ENCODE assay signal across 16 cellular contexts in genomic region chr4:171101845-171102244, GRCh38.
DNase-seq lines count a peak whose midpoint lies in the region; ATAC-seq and TF ChIP-seq lines count a peak whose summit lies in the region.
"Had no signal": no experiment of that assay in that cellular context is flagged by ENCODE, and none has a peak within 500 bp of the region (broad histone marks: within the 10 kb centered on the region; RNA-seq: fewer than 3 reads in every experiment).

No MANE protein-coding gene starts in this region.

- 0 out of 4 replicates have a peak, but pooled peaks cover 6 to 9% of the 10 kb centered on the region in 2 experiments for H3K9me3 ChIP-seq in HCT116 (ENCODE audit: control insufficient read depth in 1 of 2, insufficient read depth in 1 of 2, low read depth in 1 of 2, low read length in 2 of 2)
- H3K9me3 ChIP-seq: A549, Caco-2 had no signal

- no peaks in the 10 kb centered on the region for H3K4me1 ChIP-seq in HCT116 (ENCODE audit: control insufficient read depth in 1 of 2, insufficient read depth in 2 of 2, low read length in 2 of 2)
- H3K4me1 ChIP-seq: A549, Caco-2, HAP-1 had no signal

- H3K27me3 ChIP-seq in HCT116 (ENCODE audit: insufficient read depth, low read length): no peaks in the 10 kb centered on the region

- H3K9ac ChIP-seq in HCT116 (ENCODE audit: low read length): no peak overlapping the region

- no peaks in the 10 kb centered on the region for H3K27me3 Mint-ChIP-seq in activated T-helper 1 cell treated with anti-CD3 and anti-CD28 coated beads, Interleukin-12 subunit alpha, Interleukin-12 subunit beta, Interleukin-2, Interleukin-4 antibody, amounts not matched to agents 30 ng/mL and 10 ng/mL and 1 ng/mL, durations not matched to agents 14 hours and 24 hours and 36 hours (ENCODE audit: insufficient read depth)
- H3K27me3 Mint-ChIP-seq: CD4-positive, alpha-beta T cell had no signal

- intact Hi-C loops in HCT116 (cut with micrococcal nuclease): no loop called here
- intact Hi-C loops in activated T-helper 1 cell treated with anti-CD3 and anti-CD28 coated beads, Interleukin-12 subunit alpha, Interleukin-12 subunit beta, Interleukin-2, Interleukin-4 antibody, amounts not matched to agents 30 ng/mL and 10 ng/mL and 1 ng/mL, durations not matched to agents 14 hours and 24 hours and 36 hours (cut with micrococcal nuclease): no loop called here

- peak; percentile 2 for DNase-seq in DMS53 (lab: John Stamatoyannopoulos, UW)
- no peak for DNase-seq in DMS53 treated with DMSO at 0.1 percent for 48 hours (lab: John Stamatoyannopoulos, UW; ENCODE audit: unreplicated experiment)
- no peak for DNase-seq in HCT116 (ENCODE audit: low read depth, low spot score)
- DNase-seq in OCI-M1 (lab: John Stamatoyannopoulos, UW): peak; percentile 11
- DNase-seq in activated T-helper 1 cell treated with anti-CD3 and anti-CD28 coated beads, Interleukin-12 subunit alpha, Interleukin-12 subunit beta, Interleukin-2, Interleukin-4 antibody, amounts not matched to agents 30 ng/mL and 10 ng/mL and 1 ng/mL, durations not matched to agents 14 hours and 24 hours and 36 hours (ENCODE audit: low spot score): no peak
- DNase-seq in activated CD4-positive, alpha-beta T cell treated with anti-CD3 and anti-CD28 coated beads, Interleukin-2, amount 50 U/mL, for 48 hours: no peak
- DNase-seq: AML-193; Caco-2; CD4-positive, alpha-beta T cell; DMS79 treated with DMSO at 0.1 percent for 48 hours; GF-D8 had no signal

- TF ChIP-seq CTCF in HCT116 (IDR thresholded peaks at IDR 0.05 in 2 of 3, conservative IDR thresholded peaks at IDR 0.05 in 1 of 3; ENCODE audit: borderline replicate concordance in 1 of 3, insufficient read depth in 1 of 3, low read depth in 2 of 3, low read length in 2 of 3): no peak

- H2AFZ ChIP-seq in HCT116 (ENCODE audit: low read depth, low read length, poor library complexity, severe bottlenecking): no peak overlapping the region

- no peak overlapping the region for H3K27ac Mint-ChIP-seq in activated T-helper 1 cell treated with anti-CD3 and anti-CD28 coated beads, Interleukin-12 subunit alpha, Interleukin-12 subunit beta, Interleukin-2, Interleukin-4 antibody, amounts not matched to agents 30 ng/mL and 10 ng/mL and 1 ng/mL, durations not matched to agents 14 hours and 24 hours and 36 hours
- H3K27ac Mint-ChIP-seq: CD4-positive, alpha-beta T cell had no signal

- CTCF ChIA-PET in HCT116 (lab: Charles Lee): no interaction called here

- no peak for ATAC-seq in HCT116
- ATAC-seq in activated CD4-positive, CD25-positive, alpha-beta regulatory T cell treated with anti-CD3 and anti-CD28 coated beads, Interleukin-2, amount 50 U/mL, for 24 hours: no peak
- ATAC-seq: A549 had no signal

- peaks cover 3% of the 10 kb centered on the region for H3K9me3 Mint-ChIP-seq in activated T-helper 1 cell treated with anti-CD3 and anti-CD28 coated beads, Interleukin-12 subunit alpha, Interleukin-12 subunit beta, Interleukin-2, Interleukin-4 antibody, amounts not matched to agents 30 ng/mL and 10 ng/mL and 1 ng/mL, durations not matched to agents 14 hours and 24 hours and 36 hours

- no peak for TF ChIP-seq RAD21 in HCT116 (IDR thresholded peaks at IDR 0.05; ENCODE audit: low read depth)

- no peak overlapping the region for H3K4me2 ChIP-seq in HCT116 (ENCODE audit: low read length)
- H3K4me2 ChIP-seq: A549 had no signal

- H3K36me3 Mint-ChIP-seq in activated T-helper 1 cell treated with anti-CD3 and anti-CD28 coated beads, Interleukin-12 subunit alpha, Interleukin-12 subunit beta, Interleukin-2, Interleukin-4 antibody, amounts not matched to agents 30 ng/mL and 10 ng/mL and 1 ng/mL, durations not matched to agents 14 hours and 24 hours and 36 hours (ENCODE audit: low read depth): no peaks in the 10 kb centered on the region

- no peak overlapping the region for H3K4me3 Mint-ChIP-seq in activated T-helper 1 cell treated with anti-CD3 and anti-CD28 coated beads, Interleukin-12 subunit alpha, Interleukin-12 subunit beta, Interleukin-2, Interleukin-4 antibody, amounts not matched to agents 30 ng/mL and 10 ng/mL and 1 ng/mL, durations not matched to agents 14 hours and 24 hours and 36 hours
- H3K4me3 Mint-ChIP-seq: CD4-positive, alpha-beta T cell had no signal

- RAD21 ChIA-PET in HCT116 (lab: Charles Lee; ENCODE audit: low non-redundant PET in 1 of 2, low total read pairs in 2 of 2, uncharacterized antibody in 2 of 2, unreplicated experiment in 2 of 2): no interaction called here

- no peaks in the 10 kb centered on the region for H3K79me2 ChIP-seq in HCT116 (ENCODE audit: insufficient read depth, low read length)

- no peaks in the 10 kb centered on the region for H4K20me1 ChIP-seq in HCT116 (ENCODE audit: insufficient read depth)

- no peak overlapping the region for H3K4me3 ChIP-seq in HCT116 (replicated peaks in 1 of 2; ENCODE audit: low read depth in 1 of 2, low read length in 2 of 2)
- H3K4me3 ChIP-seq: A549, HAP-1 had no signal

- no TSS peak for BruUV-seq in HCT116 (replicated peaks; lab: Mats Ljungman, UMichigan)

- no peaks in the 10 kb centered on the region for H3K9me2 ChIP-seq in HCT116 (ENCODE audit: insufficient read depth)

- TF ChIP-seq POLR2A in HCT116 (IDR thresholded peaks at IDR 0.05; ENCODE audit: borderline replicate concordance, extremely low read depth, insufficient read depth, insufficient read length): no peak

- H3K4me1 Mint-ChIP-seq in activated T-helper 1 cell treated with anti-CD3 and anti-CD28 coated beads, Interleukin-12 subunit alpha, Interleukin-12 subunit beta, Interleukin-2, Interleukin-4 antibody, amounts not matched to agents 30 ng/mL and 10 ng/mL and 1 ng/mL, durations not matched to agents 14 hours and 24 hours and 36 hours (ENCODE audit: low read depth): no peaks in the 10 kb centered on the region

- H3K36me3 ChIP-seq in HCT116 (ENCODE audit: control insufficient read depth in 1 of 2, insufficient read depth in 2 of 2, low read length in 2 of 2): no peaks in the 10 kb centered on the region
- H3K36me3 ChIP-seq: HAP-1 had no signal

- H3K27ac ChIP-seq in HCT116 (ENCODE audit: low read depth, low read length): no peak overlapping the region
- H3K27ac ChIP-seq: 22Rv1, A549, C4-2B had no signal

- POLR2A ChIA-PET in HCT116 (lab: Charles Lee): no interaction called here

TF ChIP-seq in HCT116, 20 proteins besides CTCF, POLR2A, EP300 and RAD21:
- TF ChIP-seq MAX (IDR thresholded peaks at IDR 0.05) (no peak), CBX3 (IDR thresholded peaks at IDR 0.05; ENCODE audit: low read depth) (peak; percentile 63; the same call in 1 of the 2 replicates), POLR2AphosphoS5 (IDR thresholded peaks at IDR 0.05; ENCODE audit: low read depth, low read length) (no peak), JUND (IDR thresholded peaks at IDR 0.05) (no peak)

Comparison
In these comparisons a context has a peak if more than half of its experiments do, and no peak if none do; other contexts are left out.
1. DNase-seq: peak in DMS53 (single experiment) and OCI-M1 (single experiment); none in DMS53 treated with DMSO at 0.1 percent for 48 hours (single experiment), HCT116 (single experiment), activated T-helper 1 cell treated with anti-CD3 and anti-CD28 coated beads, Interleukin-12 subunit alpha, Interleukin-12 subunit beta, Interleukin-2, Interleukin-4 antibody, amounts not matched to agents 30 ng/mL and 10 ng/mL and 1 ng/mL, durations not matched to agents 14 hours and 24 hours and 36 hours (single experiment) and activated CD4-positive, alpha-beta T cell treated with anti-CD3 and anti-CD28 coated beads, Interleukin-2, amount 50 U/mL, for 48 hours (0 of 2).